ENCODE assay signal across 10 cellular contexts in the genomic region with DNA sequence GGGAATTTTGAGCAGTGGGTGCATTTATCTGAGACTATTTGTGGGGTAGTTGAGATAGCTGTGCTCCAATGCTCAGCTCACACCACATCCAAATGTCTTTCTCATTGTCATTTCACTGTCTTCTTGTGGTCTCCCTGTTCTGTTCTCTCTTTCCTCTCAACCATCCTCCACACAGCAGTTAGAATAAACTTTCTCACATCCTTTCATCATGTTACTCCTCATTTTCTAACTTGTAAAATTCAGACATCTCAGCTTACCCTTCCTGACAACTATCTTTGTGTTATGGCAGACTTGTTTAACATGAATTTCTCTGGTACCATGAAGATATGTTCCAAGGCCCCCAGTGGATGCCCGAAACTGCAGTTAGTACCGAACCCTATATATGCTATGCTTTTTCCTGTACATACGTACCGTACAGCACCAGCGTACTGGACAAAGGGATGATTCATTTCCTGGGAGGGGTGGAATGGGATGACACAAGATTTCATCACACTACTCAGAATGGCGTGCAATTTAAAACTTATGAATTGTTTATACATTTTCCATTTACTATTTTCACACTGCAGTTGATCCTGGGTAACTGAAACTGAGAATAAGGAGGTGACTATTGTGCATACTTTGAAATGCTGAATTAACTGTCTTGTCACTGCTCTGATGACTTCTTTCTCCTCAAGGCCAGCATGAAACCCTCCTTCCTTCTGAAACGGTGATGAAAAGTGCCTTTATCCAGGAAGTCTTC.
DNase-seq lines count a peak whose midpoint lies in the region; ATAC-seq, FAIRE-seq and TF ChIP-seq lines count a peak whose summit lies in the region.
"Had no signal": no experiment of that assay in that cellular context is flagged by ENCODE, and none has a peak within 500 bp of the region (broad histone marks: within the 10 kb centered on the region; RNA-seq: fewer than 3 reads in every experiment).

No MANE protein-coding gene starts in this region.

- peaks cover 12% of the 10 kb centered on the region for H3K36me3 Mint-ChIP-seq in MCF 10A (ENCODE audit: insufficient read depth, unreplicated experiment)
- peaks cover 0 to 2% (median under 1%) of the 10 kb centered on the region in 3 donors for H3K36me3 Mint-ChIP-seq in CD8-positive, alpha-beta memory T cell

- POLR2A ChIA-PET in MCF 10A (lab: Yijun Ruan, JAX) = interaction anchor here (0.8 to 4.1 kb wide), 16 partner anchors 9 to 281 kb away, joined by 3 to 40 read pairs (median 10); partner anchors contain the start of gene SLC38A1
- POLR2A ChIA-PET in CD8-positive, alpha-beta memory T cell (lab: Charles Lee) = no interaction called here

- DNase-seq in MCF 10A (ENCODE audit: unreplicated experiment) (peak; percentile 93), breast epithelium (ENCODE audit: low spot score in 2 of 2) (no peak), esophagus squamous epithelium (lab: John Stamatoyannopoulos, UW) (no peak), GM10266 (ENCODE audit: extremely low spot score) (no peak)
- peak; percentile 74 to 83 for DNase-seq in stimulated activated naive CD8-positive, alpha-beta T cell treated with anti-CD3 and anti-CD28 coated beads, Interleukin-15, amount 100 ng/mL, for 72 hours
- no peak for DNase-seq in CD8-positive, alpha-beta memory T cell
- DNase-seq: COR-L47 had no signal

- TF ChIP-seq POLR2A in breast epithelium (IDR thresholded peaks at IDR 0.05) = no peak
- TF ChIP-seq POLR2A in esophagus squamous epithelium (IDR thresholded peaks at IDR 0.05) = no peak

- 26 to 49% methylated on average over 7 of the region's 7 CpGs for WGBS in esophagus squamous epithelium, 2 donors

- peaks cover 0 to 3% of the 10 kb centered on the region in 2 donors for H3K4me1 ChIP-seq in breast epithelium
- H3K4me1 ChIP-seq in esophagus squamous epithelium = peaks cover 16 to 70% (median 26%) of the 10 kb centered on the region in 3 donors
- peaks cover 17% of the 10 kb centered on the region for H3K4me1 ChIP-seq in CD8-positive, alpha-beta memory T cell (ENCODE audit: insufficient read depth, low read length)

- FAIRE-seq in TTC549 (lab: Jason Lieb, UNC) = peak; percentile 63

- intact Hi-C loops in MCF 10A (cut with micrococcal nuclease) (loop anchor here (2.0 kb wide), 2 partner anchors 57 to 119 kb away; no protein-coding TSS in a partner anchor), breast epithelium (cut with DNase I; ENCODE audit: low total_unique reads) (no loop called here), esophagus squamous epithelium (cut with DNase I) (no loop called here)

- H3K27ac Mint-ChIP-seq in MCF 10A (ENCODE audit: low read depth, unreplicated experiment) = peak overlapping the region; percentile 98
- H3K27ac Mint-ChIP-seq in stimulated activated naive CD8-positive, alpha-beta T cell treated with anti-CD3 and anti-CD28 coated beads, Interleukin-15, amount 100 ng/mL, for 72 hours = peak overlapping the region; percentile 97 to 100
- peak overlapping the region in 4 of 8 donors; percentile 4 to 74 (median 29) for H3K27ac Mint-ChIP-seq in CD8-positive, alpha-beta memory T cell

- no peaks in the 10 kb centered on the region for H3K27me3 Mint-ChIP-seq in MCF 10A (ENCODE audit: insufficient read depth, unreplicated experiment)
- H3K27me3 Mint-ChIP-seq in stimulated activated naive CD8-positive, alpha-beta T cell treated with anti-CD3 and anti-CD28 coated beads, Interleukin-15, amount 100 ng/mL, for 72 hours = no peaks in the 10 kb centered on the region
- H3K27me3 Mint-ChIP-seq in CD8-positive, alpha-beta memory T cell = peaks cover 0 to 2% of the 10 kb centered on the region in 2 donors

- H3K36me3 ChIP-seq in breast epithelium (no peaks in the 10 kb centered on the region), esophagus squamous epithelium (no peaks in the 10 kb centered on the region)
- H3K36me3 ChIP-seq in CD8-positive, alpha-beta memory T cell (ENCODE audit: insufficient read depth, low read length) = no peaks in the 10 kb centered on the region

- H3K27me3 ChIP-seq in breast epithelium (no peaks in the 10 kb centered on the region), esophagus squamous epithelium (no peaks in the 10 kb centered on the region)
- H3K27me3 ChIP-seq in CD8-positive, alpha-beta memory T cell (ENCODE audit: insufficient read depth, low read length, poor library complexity, severe bottlenecking) = no peaks in the 10 kb centered on the region

- peaks cover 76% of the 10 kb centered on the region for H3K4me1 Mint-ChIP-seq in MCF 10A (ENCODE audit: insufficient read depth, unreplicated experiment)
- H3K4me1 Mint-ChIP-seq in stimulated activated naive CD8-positive, alpha-beta T cell treated with anti-CD3 and anti-CD28 coated beads, Interleukin-15, amount 100 ng/mL, for 72 hours = peaks cover 59% of the 10 kb centered on the region
- H3K4me1 Mint-ChIP-seq in CD8-positive, alpha-beta memory T cell = peaks cover 28 to 42% (median 41%) of the 10 kb centered on the region in 3 donors

- H3K4me3 Mint-ChIP-seq in MCF 10A (ENCODE audit: unreplicated experiment) = peak overlapping the region; percentile 58
- H3K4me3 Mint-ChIP-seq in stimulated activated naive CD8-positive, alpha-beta T cell treated with anti-CD3 and anti-CD28 coated beads, Interleukin-15, amount 100 ng/mL, for 72 hours = peak overlapping the region; percentile 66 to 82
- H3K4me3 Mint-ChIP-seq in CD8-positive, alpha-beta memory T cell = peak overlapping the region in 3 of 7 donors; percentile 14 to 39 (median 24)

- TSS peak; percentile 88 for BruUV-seq in MCF 10A (replicated peaks; lab: Mats Ljungman, UMichigan)

- H3K9me3 ChIP-seq in breast epithelium = no peaks in the 10 kb centered on the region
- H3K9me3 ChIP-seq in esophagus squamous epithelium = peaks cover 0 to 8% (median 0%) of the 10 kb centered on the region in 3 donors
- no peaks in the 10 kb centered on the region for H3K9me3 ChIP-seq in CD8-positive, alpha-beta memory T cell (ENCODE audit: low read length)

- peaks cover 2% of the 10 kb centered on the region for H3K9me3 Mint-ChIP-seq in MCF 10A (ENCODE audit: unreplicated experiment)
- peaks cover 2 to 16% of the 10 kb centered on the region in 2 donors for H3K9me3 Mint-ChIP-seq in stimulated activated naive CD8-positive, alpha-beta T cell treated with anti-CD3 and anti-CD28 coated beads, Interleukin-15, amount 100 ng/mL, for 72 hours
- peaks cover 0 to under 1% (median 0%) of the 10 kb centered on the region in 5 donors for H3K9me3 Mint-ChIP-seq in CD8-positive, alpha-beta memory T cell

- CTCF ChIA-PET in MCF 10A (lab: Yijun Ruan, JAX) = interaction anchor here (0.6 to 1.7 kb wide), 6 partner anchors 25 to 397 kb away, joined by 3 to 5 read pairs (median 3); no protein-coding TSS in a partner anchor
- CTCF ChIA-PET in CD8-positive, alpha-beta memory T cell (lab: Charles Lee) = no interaction called here

- no peak overlapping the region for H3K27ac ChIP-seq in breast epithelium
- H3K27ac ChIP-seq in esophagus squamous epithelium = peak overlapping the region; percentile 58 to 81 (median 76)
- H3K27ac ChIP-seq in CD8-positive, alpha-beta memory T cell (ENCODE audit: low read depth, low read length) = no peak overlapping the region
- H3K27ac ChIP-seq: VCaP had no signal

- H3K4me3 ChIP-seq in breast epithelium = no peak overlapping the region
- no peak overlapping the region for H3K4me3 ChIP-seq in esophagus squamous epithelium
- no peak overlapping the region for H3K4me3 ChIP-seq in CD8-positive, alpha-beta memory T cell (ENCODE audit: low read length)

- peak; percentile 93 for ATAC-seq in stimulated activated naive CD8-positive, alpha-beta T cell treated with anti-CD3 and anti-CD28 coated beads, Interleukin-15, amount 100 ng/mL, for 72 hours
- ATAC-seq in HG02642 (IDR thresholded peaks at IDR 0.05; ENCODE audit: poor library complexity, unreplicated experiment) = no peak

- TF ChIP-seq CTCF in MCF 10A (IDR thresholded peaks at IDR 0.05; ENCODE audit: unreplicated experiment) (no peak), breast epithelium (IDR thresholded peaks at IDR 0.05) (no peak), esophagus squamous epithelium (IDR thresholded peaks at IDR 0.05) (no peak), GM10266 (IDR thresholded peaks at IDR 0.05; ENCODE audit: control insufficient read depth, insufficient read depth, low read depth, missing control alignments) (no peak)

Comparison
In these comparisons a context has a peak if more than half of its experiments do, and no peak if none do; other contexts are left out.
1. DNase-seq: peak in MCF 10A (single experiment) and stimulated activated naive CD8-positive, alpha-beta T cell treated with anti-CD3 and anti-CD28 coated beads, Interleukin-15, amount 100 ng/mL, for 72 hours (2 of 2); none in breast epithelium (0 of 2), esophagus squamous epithelium (single experiment), GM10266 (single experiment) and CD8-positive, alpha-beta memory T cell (0 of 5).
2. H3K27ac ChIP-seq: peak in esophagus squamous epithelium (4 of 4); none in breast epithelium (0 of 2) and CD8-positive, alpha-beta memory T cell (single experiment).